16 cellular contexts compared by ENCODE assay signal in the genomic region with DNA sequence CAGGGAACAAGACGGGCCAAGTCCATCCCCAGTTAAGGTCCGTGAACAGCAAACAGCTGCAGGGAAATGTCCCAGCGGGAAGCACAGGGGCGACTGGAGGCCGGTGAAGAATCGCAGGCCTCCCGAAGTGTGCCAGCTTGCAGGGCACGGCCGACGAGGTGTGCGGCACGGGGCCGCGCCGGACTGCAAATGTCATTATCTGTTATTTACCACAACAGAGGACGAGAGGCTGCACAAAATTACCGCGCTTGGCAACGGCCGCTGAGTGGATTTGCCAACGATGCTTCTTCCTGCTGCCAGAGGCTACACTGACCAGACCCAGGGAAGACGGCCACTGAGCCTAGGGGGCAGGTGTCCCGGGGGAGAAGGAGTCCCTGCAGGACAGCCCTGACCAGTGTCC.
"Had no signal": no experiment of that assay in that cellular context is flagged by ENCODE, and none has a peak within 500 bp of the region (broad histone marks: within the 10 kb centered on the region; RNA-seq: fewer than 3 reads in every experiment).

No MANE protein-coding gene starts in this region.

- H3K27me3 ChIP-seq: ascending aorta, colonic mucosa, gastrocnemius medialis, tibial nerve had no signal

- H3K9me3 Mint-ChIP-seq: activated CD4-positive, alpha-beta memory T cell treated with anti-CD3 and anti-CD28 coated beads, Interleukin-2, amount 10 ng/mL, durations not matched to agents 7 days and 5 days; mesothelial cell of epicardium; stimulated activated memory B cell treated with anti-CD40 and anti-IgM and Interleukin-4, amounts not matched to agents 10 μg/mL and 1 μg/mL and 100 μg/mL, for 72 hours had no signal

- H3K36me3 Mint-ChIP-seq: mesothelial cell of epicardium had no signal

- DNase-seq: activated CD4-positive, alpha-beta memory T cell treated with anti-CD3 and anti-CD28 coated beads, Interleukin-2, amount 10 ng/mL, durations not matched to agents 7 days and 5 days; activated gamma-delta T cell treated with Interleukin-2 at 50 U/mL for 16 hours; activated T-cell treated with anti-CD3 and anti-CD28 coated beads, Interleukin-2, amount 50 U/mL, for 48 hours; colonic mucosa; T1000 had no signal

- H3K27ac Mint-ChIP-seq: activated CD4-positive, alpha-beta memory T cell treated with anti-CD3 and anti-CD28 coated beads, Interleukin-2, amount 10 ng/mL, durations not matched to agents 7 days and 5 days; mesothelial cell of epicardium; stimulated activated memory B cell treated with anti-CD40 and anti-IgM and Interleukin-4, amounts not matched to agents 10 μg/mL and 1 μg/mL and 100 μg/mL, for 72 hours had no signal

- FAIRE-seq: bronchial epithelial cell, keratinocyte had no signal

- H3K4me3 Mint-ChIP-seq: activated CD4-positive, alpha-beta memory T cell treated with anti-CD3 and anti-CD28 coated beads, Interleukin-2, amount 10 ng/mL, durations not matched to agents 7 days and 5 days; mesothelial cell of epicardium; stimulated activated memory B cell treated with anti-CD40 and anti-IgM and Interleukin-4, amounts not matched to agents 10 μg/mL and 1 μg/mL and 100 μg/mL, for 72 hours had no signal

- ATAC-seq: stimulated activated memory B cell treated with anti-CD40 and anti-IgM and Interleukin-4, amounts not matched to agents 10 μg/mL and 1 μg/mL and 100 μg/mL, for 72 hours had no signal

- H3K27me3 Mint-ChIP-seq: activated CD4-positive, alpha-beta memory T cell treated with anti-CD3 and anti-CD28 coated beads, Interleukin-2, amount 10 ng/mL, durations not matched to agents 7 days and 5 days had no signal

- H3K4me1 ChIP-seq: colonic mucosa, prostate gland had no signal

- H3K9me3 ChIP-seq: ascending aorta, colonic mucosa, gastrocnemius medialis, neutrophil, prostate gland, tibial nerve had no signal

- H3K36me3 ChIP-seq: ascending aorta, colonic mucosa, gastrocnemius medialis, neutrophil, prostate gland, tibial nerve had no signal

- H3K4me1 Mint-ChIP-seq: activated CD4-positive, alpha-beta memory T cell treated with anti-CD3 and anti-CD28 coated beads, Interleukin-2, amount 10 ng/mL, durations not matched to agents 7 days and 5 days had no signal

- H3K4me3 ChIP-seq: ascending aorta, colonic mucosa, gastrocnemius medialis, prostate gland, smooth muscle cell, tibial nerve had no signal

- H3K27ac ChIP-seq: ascending aorta, colonic mucosa, neutrophil, tibial nerve, VCaP had no signal
